18 cellular contexts compared by ENCODE assay signal in the genomic region with DNA sequence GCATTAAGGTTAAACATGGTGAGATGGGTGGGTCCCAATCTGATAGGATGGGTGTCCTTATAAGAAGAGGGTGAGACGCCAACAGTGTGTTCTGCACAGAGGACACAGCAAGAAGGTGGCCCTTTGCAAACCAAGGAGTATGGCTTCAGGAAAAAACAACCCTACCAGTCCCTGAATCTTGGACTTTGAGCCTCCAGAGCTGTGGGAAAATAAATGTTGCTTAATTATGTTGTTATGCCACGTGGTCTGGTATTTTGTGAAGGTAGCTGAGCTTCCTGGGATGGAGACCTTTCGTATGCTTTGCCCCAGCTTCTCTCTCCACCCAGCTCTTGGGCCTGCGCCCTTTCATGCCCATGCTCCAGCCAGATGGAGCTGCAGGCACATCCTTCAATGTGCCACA.
"Had no signal": no experiment of that assay in that cellular context is flagged by ENCODE, and none has a peak within 500 bp of the region (broad histone marks: within the 10 kb centered on the region; RNA-seq: fewer than 3 reads in every experiment).

No MANE protein-coding gene starts in this region.

- H3K4me3 ChIP-seq: adrenal gland, breast epithelium, coronary artery, gastrocnemius medialis, neural progenitor cell, ovary, SK-N-MC, tibial artery had no signal

- H3K27me3 ChIP-seq: adrenal gland, breast epithelium, gastrocnemius medialis, neural progenitor cell, ovary had no signal

- H3K27ac Mint-ChIP-seq: activated T-helper 17 cell treated with anti-CD3 and anti-CD28 coated beads, Interleukin-2, amount 50 U/mL, for 72 hours; memory B cell; neural progenitor cell had no signal

- DNase-seq: activated CD4-positive, alpha-beta T cell treated with anti-CD3 and anti-CD28 coated beads, Interleukin-2, amount 50 U/mL, for 4 hours; activated naive CD4-positive, alpha-beta T cell; effector CD4-positive, alpha-beta T cell; gastrocnemius medialis; left ventricle myocardium superior; ovary; stimulated activated CD8-positive, alpha-beta memory T cell treated with anti-CD3 and anti-CD28 coated beads, Interleukin-4, amount 100 ng/mL, for 48 hours; stimulated activated naive CD4-positive, alpha-beta T cell treated with Interleukin-2 at 50 U/mL for 16 hours; tibial artery; WERI-Rb-1 had no signal

- H3K9me3 Mint-ChIP-seq: activated T-helper 17 cell treated with anti-CD3 and anti-CD28 coated beads, Interleukin-2, amount 50 U/mL, for 72 hours; memory B cell; neural progenitor cell had no signal

- H3K36me3 Mint-ChIP-seq: memory B cell, neural progenitor cell had no signal

- ATAC-seq: activated T-helper 17 cell treated with anti-CD3 and anti-CD28 coated beads, Interleukin-2, amount 50 U/mL, for 72 hours; gastrocnemius medialis; left ventricle myocardium superior; sciatic nerve had no signal

- H3K27ac ChIP-seq: adrenal gland, breast epithelium, coronary artery, gastrocnemius medialis, neural progenitor cell, ovary, SK-N-MC, tibial artery, WERI-Rb-1 had no signal

- H3K9me3 ChIP-seq: adrenal gland, breast epithelium, gastrocnemius medialis, ovary, tibial artery had no signal

- H3K4me1 ChIP-seq: breast epithelium, gastrocnemius medialis, tibial artery had no signal

- H3K4me3 Mint-ChIP-seq: memory B cell, neural progenitor cell had no signal

- H3K36me3 ChIP-seq: adrenal gland, breast epithelium, gastrocnemius medialis, neural progenitor cell, ovary, tibial artery, WERI-Rb-1 had no signal

- H3K27me3 Mint-ChIP-seq: activated T-helper 17 cell treated with anti-CD3 and anti-CD28 coated beads, Interleukin-2, amount 50 U/mL, for 72 hours had no signal
